Comparison of ENCODE assay signal across 8 cellular contexts in genomic region chr16:8572919-8573724, GRCh38. TPM values are rescaled to one million over a fixed set of nuclear protein-coding genes. Genes with fewer than 3 reads are reported as not detected.
A peak's percentile ranks its signal among the peaks of the same experiment; 100 is the strongest.
DNase-seq lines count a peak whose midpoint lies in the region; ATAC-seq and TF ChIP-seq lines count a peak whose summit lies in the region.

No MANE protein-coding gene starts in this region.

- H4K20me1 ChIP-seq in osteoblast (ENCODE audit: insufficient read depth, low read length): no peaks in the 10 kb centered on the region

- H3K4me1 Mint-ChIP-seq in T-helper 2 cell treated with Interferon-gamma antibody and Interleukin-4, amounts not matched to agents 5 μg/mL and 100 μg/mL, for 36 hours (ENCODE audit: low read depth): peaks cover 6% of the 10 kb centered on the region

- no peaks in the 10 kb centered on the region for H3K36me3 Mint-ChIP-seq in T-helper 2 cell treated with Interferon-gamma antibody and Interleukin-4, amounts not matched to agents 5 μg/mL and 100 μg/mL, for 36 hours (ENCODE audit: low read depth)

- H3K36me3 ChIP-seq in osteoblast (ENCODE audit: insufficient read depth, low read length): no peaks in the 10 kb centered on the region

- H3K9me3 ChIP-seq in osteoblast (ENCODE audit: low read depth, low read length): no peaks in the 10 kb centered on the region

- no peaks in the 10 kb centered on the region for H3K9me3 Mint-ChIP-seq in T-helper 2 cell treated with Interferon-gamma antibody and Interleukin-4, amounts not matched to agents 5 μg/mL and 100 μg/mL, for 36 hours

- peak; percentile 52 for TF ChIP-seq CTCF in osteoblast (IDR thresholded peaks at IDR 0.05; ENCODE audit: extremely low read depth, low read depth, low read length)

- peaks cover 10% of the 10 kb centered on the region for H3K27me3 Mint-ChIP-seq in T-helper 2 cell treated with Interferon-gamma antibody and Interleukin-4, amounts not matched to agents 5 μg/mL and 100 μg/mL, for 36 hours (ENCODE audit: low read depth)

- no peak overlapping the region for H3K27ac ChIP-seq in osteoblast (ENCODE audit: low read depth, low read length)

- no peak overlapping the region for H3K4me3 ChIP-seq in osteoblast (ENCODE audit: insufficient read depth, low read length)

- ATAC-seq in HG03378 (IDR thresholded peaks at IDR 0.05; ENCODE audit: unreplicated experiment): no peak

- peaks cover 17% of the 10 kb centered on the region for H3K27me3 ChIP-seq in osteoblast (ENCODE audit: insufficient read depth, low read length)

- no peak overlapping the region for H3K4me3 Mint-ChIP-seq in T-helper 2 cell treated with Interferon-gamma antibody and Interleukin-4, amounts not matched to agents 5 μg/mL and 100 μg/mL, for 36 hours

- no peak overlapping the region for H3K4me2 ChIP-seq in osteoblast (ENCODE audit: insufficient read depth, low read length)

- peak overlapping the region; percentile 14 for H2AFZ ChIP-seq in osteoblast (ENCODE audit: low read length)

- H3K4me1 ChIP-seq in osteoblast (ENCODE audit: insufficient read depth, low read length): no peaks in the 10 kb centered on the region

- H3K27ac Mint-ChIP-seq in T-helper 2 cell treated with Interferon-gamma antibody and Interleukin-4, amounts not matched to agents 5 μg/mL and 100 μg/mL, for 36 hours: no peak overlapping the region

- H3K79me2 ChIP-seq in osteoblast (ENCODE audit: insufficient read depth, low read length): no peaks in the 10 kb centered on the region

- peak; percentile 11 for DNase-seq in stimulated activated CD4-positive, alpha-beta T cell treated with anti-CD3 and anti-CD28 coated beads, Interleukin-15, amount 100 ng/mL, for 24 hours
- no peak for DNase-seq in stimulated activated CD4-positive, alpha-beta T cell treated with anti-CD3 and anti-CD28 coated beads, Interleukin-4, amount 100 ng/mL, for 4 hours
- DNase-seq in NCI-H774 (lab: John Stamatoyannopoulos, UW) (peak; percentile 35), ecto neural progenitor cell (ENCODE audit: low spot score) (peak; percentile 62), osteoblast (ENCODE audit: insufficient read length, low spot score, missing footprints) (no peak), NCI-H2171 (lab: John Stamatoyannopoulos, UW) (no peak)
- no peak for DNase-seq in T-helper 2 cell treated with Interferon-gamma antibody and Interleukin-4, amounts not matched to agents 5 μg/mL and 100 μg/mL, for 36 hours (ENCODE audit: low spot score)

RNA-seq across cellular contexts. Expression of gene TMEM114, which starts 17.2 kb away (rescaled TPM):
- not detected in 2 replicates for total RNA-seq in osteoblast

RNA-seq across cellular contexts. Expression of gene METTL22, which starts 48.4 kb away (rescaled TPM):
- 24.5 and 46.0 TPM in 2 replicates for total RNA-seq in osteoblast

Comparison
In these comparisons a context has a peak if more than half of its experiments do, and no peak if none do; other contexts are left out.
1. DNase-seq: peak in stimulated activated CD4-positive, alpha-beta T cell treated with anti-CD3 and anti-CD28 coated beads, Interleukin-15, amount 100 ng/mL, for 24 hours (single experiment), NCI-H774 (single experiment) and ecto neural progenitor cell (single experiment); none in stimulated activated CD4-positive, alpha-beta T cell treated with anti-CD3 and anti-CD28 coated beads, Interleukin-4, amount 100 ng/mL, for 4 hours (0 of 2), osteoblast (single experiment), T-helper 2 cell treated with Interferon-gamma antibody and Interleukin-4, amounts not matched to agents 5 μg/mL and 100 μg/mL, for 36 hours (single experiment) and NCI-H2171 (single experiment).